8 cellular contexts compared by ENCODE assay signal in genomic region chr14:68210729-68211299, GRCh38.
A peak's percentile ranks its signal among the peaks of the same experiment; 100 is the strongest.
DNase-seq lines count a peak whose midpoint lies in the region; ATAC-seq and TF ChIP-seq lines count a peak whose summit lies in the region.

No MANE protein-coding gene starts in this region.

- TF ChIP-seq CTCF in tibial nerve (IDR thresholded peaks at IDR 0.05), result no peak

- H3K4me3 ChIP-seq in BLaER1, result peak overlapping the region; percentile 49
- peak overlapping the region; percentile 7 to 26 for H3K4me3 ChIP-seq in muscle layer of duodenum (ENCODE audit: low read depth in 1 of 2, low read length in 2 of 2)
- H3K4me3 ChIP-seq in tibial nerve, result peak overlapping the region in 3 of 4 donors; percentile 15 to 34 (median 25)

- TF ChIP-seq POLR2A in tibial nerve (IDR thresholded peaks at IDR 0.05), result no peak

- H3K4me2 ChIP-seq in BLaER1, result peak overlapping the region; percentile 77

- H3K9me3 ChIP-seq in BLaER1 (no peaks in the 10 kb centered on the region), muscle layer of duodenum (ENCODE audit: control insufficient read depth in 1 of 2, low read length in 2 of 2) (no peaks in the 10 kb centered on the region), tibial nerve (no peaks in the 10 kb centered on the region)

- WGBS in tibial nerve, 2 donors, result 20 to 23% methylated on average over 5 of the region's 5 CpGs

- H3K27ac ChIP-seq in BLaER1 (peak overlapping the region; percentile 51), muscle layer of duodenum (ENCODE audit: low read length) (peak overlapping the region; percentile 64), tibial nerve (peak overlapping the region in 3 of 4 donors; percentile 62 to 80 (median 66))

- peaks cover 19% of the 10 kb centered on the region for H3K4me1 ChIP-seq in BLaER1
- peaks cover 9 to 15% of the 10 kb centered on the region in 2 donors for H3K4me1 ChIP-seq in muscle layer of duodenum (ENCODE audit: control insufficient read depth in 1 of 2, insufficient read depth in 2 of 2, low read length in 2 of 2)
- H3K4me1 ChIP-seq in tibial nerve, result peaks cover 0 to 69% (median 31%) of the 10 kb centered on the region in 4 donors

- no peaks in the 10 kb centered on the region for H3K27me3 ChIP-seq in BLaER1
- no peaks in the 10 kb centered on the region for H3K27me3 ChIP-seq in muscle layer of duodenum (ENCODE audit: low read depth, low read length)
- no peaks in the 10 kb centered on the region for H3K27me3 ChIP-seq in tibial nerve

- no peaks in the 10 kb centered on the region for H4K20me1 ChIP-seq in BLaER1

- ATAC-seq in GM19328 (IDR thresholded peaks at IDR 0.05; ENCODE audit: unreplicated experiment), result peak; percentile 86
- ATAC-seq in HG03439 (IDR thresholded peaks at IDR 0.05; ENCODE audit: unreplicated experiment), result peak; percentile 91

- H3K9ac ChIP-seq in BLaER1, result no peak overlapping the region

- TF ChIP-seq EP300 in tibial nerve (IDR thresholded peaks at IDR 0.05), result peak in 1 of 2 donors; percentile 61

- DNase-seq in T-helper 9 cell (peak; percentile 12), dermis blood vessel endothelial cell (peak; percentile 58), tibial nerve (ENCODE audit: low spot score in 2 of 2) (no peak), COLO668 (lab: John Stamatoyannopoulos, UW; ENCODE audit: unreplicated experiment) (no peak)

- no peaks in the 10 kb centered on the region for H3K36me3 ChIP-seq in BLaER1
- H3K36me3 ChIP-seq in muscle layer of duodenum (ENCODE audit: control insufficient read depth in 1 of 2, insufficient read depth in 2 of 2, low read length in 2 of 2), result no peaks in the 10 kb centered on the region
- no peaks in the 10 kb centered on the region for H3K36me3 ChIP-seq in tibial nerve

Comparison
In these comparisons a context has a peak if more than half of its experiments do, and no peak if none do; other contexts are left out.
1. DNase-seq: peak in T-helper 9 cell (single experiment) and dermis blood vessel endothelial cell (single experiment); none in tibial nerve (0 of 2) and COLO668 (single experiment).
2. Peak in every context shown above with its lines, with median percentiles within 50 percentile points of each other: H3K27ac ChIP-seq and H3K4me3 ChIP-seq.